8 cellular contexts compared by ENCODE assay signal in the genomic region with DNA sequence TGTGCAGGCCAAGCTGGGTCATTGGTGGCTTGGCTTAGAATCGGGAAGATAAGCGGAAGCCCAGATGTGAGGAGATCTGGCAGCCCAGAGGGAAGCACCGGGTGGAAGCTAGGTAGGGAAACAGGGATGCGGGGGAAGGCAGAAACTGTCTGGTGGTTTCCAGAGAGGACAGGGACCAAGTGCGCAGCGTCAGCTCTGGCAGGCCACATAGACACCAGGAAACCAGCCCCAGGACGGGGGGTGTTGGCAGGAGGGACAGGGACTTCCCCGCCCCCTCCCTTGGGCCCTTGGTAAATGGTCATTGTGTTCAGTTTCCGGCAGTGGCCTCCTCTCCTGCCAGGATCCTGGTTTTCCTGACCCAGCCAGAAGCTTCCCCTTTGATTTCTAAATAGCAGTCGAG. TPM values are rescaled to one million over a fixed set of nuclear protein-coding genes. Genes with fewer than 3 reads are reported as not detected.
DNase-seq lines count a peak whose midpoint lies in the region; ATAC-seq and TF ChIP-seq lines count a peak whose summit lies in the region.

No MANE protein-coding gene starts in this region.

- peak overlapping the region in 7 of 8 donors; percentile 37 to 95 (median 75) for H3K27ac Mint-ChIP-seq in CD8-positive, alpha-beta memory T cell

- TF ChIP-seq CTCF in adrenal gland (IDR thresholded peaks at IDR 0.05) (no peak), right atrium auricular region (IDR thresholded peaks at IDR 0.05) (no peak), psoas muscle (IDR thresholded peaks at IDR 0.05) (no peak), testis (IDR thresholded peaks at IDR 0.05) (no peak)

- peak overlapping the region in 6 of 7 donors; percentile 21 to 85 (median 60) for H3K4me3 Mint-ChIP-seq in CD8-positive, alpha-beta memory T cell

- no peaks in the 10 kb centered on the region for H3K36me3 ChIP-seq in CD8-positive, alpha-beta memory T cell (ENCODE audit: insufficient read depth, low read length)
- no peaks in the 10 kb centered on the region for H3K36me3 ChIP-seq in adrenal gland (replicated peaks in 1 of 2)
- H3K36me3 ChIP-seq in right atrium auricular region: no peaks in the 10 kb centered on the region
- H3K36me3 ChIP-seq in psoas muscle (ENCODE audit: insufficient read depth in 1 of 2, low read depth in 1 of 2): no peaks in the 10 kb centered on the region
- no peaks in the 10 kb centered on the region for H3K36me3 ChIP-seq in testis (ENCODE audit: low read depth, missing control alignments)

- no peak for DNase-seq in CD8-positive, alpha-beta memory T cell
- DNase-seq in adrenal gland (peak in 4 of 7 donors; percentile 54 to 86 (median 64)), right atrium auricular region (ENCODE audit: low spot score) (no peak), psoas muscle (peak; percentile 70 to 80), testis (no peak), COLO829 (ENCODE audit: low spot score) (no peak)

- ATAC-seq in psoas muscle (no peak), GM19455 (IDR thresholded peaks at IDR 0.05; ENCODE audit: unreplicated experiment) (no peak), GM21381 (IDR thresholded peaks at IDR 0.05; ENCODE audit: unreplicated experiment) (no peak)

- CTCF ChIA-PET in CD8-positive, alpha-beta memory T cell (lab: Charles Lee): interaction anchor here (0.7 to 25.9 kb wide), 6 partner anchors 13 to 29 kb away, joined by 3 to 521 read pairs (median 6); no protein-coding TSS in a partner anchor

- H3K27me3 ChIP-seq in CD8-positive, alpha-beta memory T cell (ENCODE audit: insufficient read depth, low read length, poor library complexity, severe bottlenecking): no peaks in the 10 kb centered on the region
- H3K27me3 ChIP-seq in adrenal gland (no peaks in the 10 kb centered on the region), right atrium auricular region (no peaks in the 10 kb centered on the region), psoas muscle (ENCODE audit: insufficient read depth in 3 of 3, low read length in 2 of 3) (no peaks in the 10 kb centered on the region), testis (no peaks in the 10 kb centered on the region)

- WGBS in adrenal gland, 4 donors: 50 to 63% (median 59%) methylated on average over 7 to 10 of the region's 10 CpGs
- 29 to 36% (median 29%) methylated on average over 10 of the region's 10 CpGs for WGBS in psoas muscle, 3 donors
- 51 to 54% methylated on average over 10 of the region's 10 CpGs for WGBS in testis, 2 donors

- no peak overlapping the region for H3K4me3 ChIP-seq in CD8-positive, alpha-beta memory T cell (ENCODE audit: low read length)
- H3K4me3 ChIP-seq in adrenal gland (peak overlapping the region in 1 of 4 donors; percentile 82), right atrium auricular region (peak overlapping the region; percentile 79 to 83), psoas muscle (peak overlapping the region; percentile 93), testis (no peak overlapping the region)

- peaks cover 62% of the 10 kb centered on the region for H3K4me1 ChIP-seq in CD8-positive, alpha-beta memory T cell (ENCODE audit: insufficient read depth, low read length)
- peaks cover 84 to 91% of the 10 kb centered on the region in 2 donors for H3K4me1 ChIP-seq in adrenal gland (replicated peaks in 1 of 2)
- peaks cover 2 to 89% of the 10 kb centered on the region in 2 donors for H3K4me1 ChIP-seq in right atrium auricular region
- peaks cover 79% of the 10 kb centered on the region for H3K4me1 ChIP-seq in psoas muscle
- H3K4me1 ChIP-seq in testis: peaks cover 54% of the 10 kb centered on the region

- TF ChIP-seq POLR2A in adrenal gland (IDR thresholded peaks at IDR 0.05) (peak in 1 of 2 donors; percentile 10), testis (IDR thresholded peaks at IDR 0.05) (no peak)

- intact Hi-C loops in adrenal gland (cut with DNase I) (no loop called here), psoas muscle (cut with DNase I) (no loop called here), testis (cut with DNase I; ENCODE audit: low total_unique reads) (no loop called here)

- POLR2A ChIA-PET in CD8-positive, alpha-beta memory T cell (lab: Charles Lee): interaction anchor here (0.9 to 2.6 kb wide), 3 partner anchors 8 to 25 kb away, joined by 3 to 5 read pairs (median 5); no protein-coding TSS in a partner anchor

- H3K27me3 Mint-ChIP-seq in CD8-positive, alpha-beta memory T cell: no peaks in the 10 kb centered on the region

- H3K9me3 Mint-ChIP-seq in CD8-positive, alpha-beta memory T cell: no peaks in the 10 kb centered on the region

- H3K4me1 Mint-ChIP-seq in CD8-positive, alpha-beta memory T cell: peaks cover 50 to 95% (median 60%) of the 10 kb centered on the region in 3 donors

- H3K9me3 ChIP-seq in CD8-positive, alpha-beta memory T cell (ENCODE audit: low read length): no peaks in the 10 kb centered on the region
- H3K9me3 ChIP-seq in adrenal gland (replicated peaks in 1 of 3) (no peaks in the 10 kb centered on the region), right atrium auricular region (no peaks in the 10 kb centered on the region), psoas muscle (no peaks in the 10 kb centered on the region), testis (no peaks in the 10 kb centered on the region)

- H3K36me3 Mint-ChIP-seq in CD8-positive, alpha-beta memory T cell: peaks cover 0 to 23% (median 0%) of the 10 kb centered on the region in 3 donors

- no peak overlapping the region for H3K27ac ChIP-seq in CD8-positive, alpha-beta memory T cell (ENCODE audit: low read depth, low read length)
- H3K27ac ChIP-seq in adrenal gland (peak overlapping the region; percentile 4 to 96 (median 85)), right atrium auricular region (peak overlapping the region; percentile 89 to 94), psoas muscle (peak overlapping the region; percentile 90), testis (peak overlapping the region in 1 of 2 donors; percentile 69)

RNA-seq across cellular contexts. Expression of a gene that starts 2.0 kb away (rescaled TPM):
- 10 to 100 TPM; 59.1 to 67.8 TPM for total RNA-seq in CD8-positive, alpha-beta memory T cell
- polyA plus RNA-seq in CD8-positive, alpha-beta memory T cell: 78.0 TPM
- total RNA-seq in adrenal gland (100 to 1,000 TPM in 1 of 8 donors, 10 to 100 TPM in 7; 38.9 to 104 (median 67.5) TPM), right atrium auricular region (10 to 100 TPM; 26.7 to 30.1 TPM), psoas muscle (10 to 100 TPM; 13.3 to 64.6 (median 21.4) TPM), testis (10 to 100 TPM; 32.5 to 42.4 TPM)
- polyA plus RNA-seq in adrenal gland (100 to 1,000 TPM in 1 of 3 donors, 10 to 100 TPM in 2; 21.3 to 170 (median 97.8) TPM), psoas muscle (10 to 100 TPM; 12.3 to 21.1 (median 17.2) TPM), testis (ENCODE audit: insufficient read depth, low read depth, low replicate concordance) (23.0 TPM)

RNA-seq across cellular contexts. Expression of a gene that starts 44.7 kb away (rescaled TPM):
- total RNA-seq in CD8-positive, alpha-beta memory T cell: 1 to 10 TPM; 1.8 to 2.6 TPM
- not detected for polyA plus RNA-seq in CD8-positive, alpha-beta memory T cell
- total RNA-seq in adrenal gland: 10 to 100 TPM; 14.9 to 67.5 (median 39.7) TPM
- polyA plus RNA-seq in adrenal gland: 10 to 100 TPM in 2 of 3 donors, 1 to 10 TPM in 1; 6.7 to 29.0 (median 18.9) TPM
- total RNA-seq in right atrium auricular region: 10 to 100 TPM; 15.5 to 16.8 TPM
- total RNA-seq in psoas muscle: 1 to 10 TPM; 2.0 to 4.4 (median 3.3) TPM
- 1 to 10 TPM; 1.6 to 2.9 (median 2.7) TPM for polyA plus RNA-seq in psoas muscle
- total RNA-seq in testis: 10 to 100 TPM in 1 of 2 donors, 1 to 10 TPM in 1; 5.6 to 11.2 TPM
- 4.0 TPM for polyA plus RNA-seq in testis (ENCODE audit: insufficient read depth, low read depth, low replicate concordance)

RNA-seq across cellular contexts. Expression of a gene that starts 57.3 kb away (rescaled TPM):
- 1 to 10 TPM; 1.1 to 1.2 TPM for total RNA-seq in CD8-positive, alpha-beta memory T cell
- not detected for polyA plus RNA-seq in CD8-positive, alpha-beta memory T cell
- total RNA-seq in adrenal gland (1 to 10 TPM in 5 of 8 donors, under 1 TPM in 2, not detected in 1; 0.28 to 6.1 (median 1.6) TPM), right atrium auricular region (1 to 10 TPM in 1 of 2 donors, under 1 TPM in 1; 0.94 to 1.9 TPM), psoas muscle (1 to 10 TPM in 1 of 4 donors, under 1 TPM in 3; 0.34 to 2.0 (median 0.63) TPM), testis (1 to 10 TPM; 2.4 to 2.6 TPM)
- polyA plus RNA-seq in adrenal gland (1 to 10 TPM in 2 of 3 donors, under 1 TPM in 1; 0.27 to 2.7 (median 2.4) TPM), psoas muscle (under 1 TPM; 0.10 to 0.61 (median 0.21) TPM), testis (ENCODE audit: insufficient read depth, low read depth, low replicate concordance) (2.1 TPM)

Comparison
In these comparisons a context has a peak if more than half of its experiments do, and no peak if none do; other contexts are left out.
1. DNase-seq: peak in adrenal gland (4 of 7) and psoas muscle (2 of 2); none in CD8-positive, alpha-beta memory T cell (0 of 5), right atrium auricular region (single experiment), testis (single experiment) and COLO829 (single experiment).
2. H3K4me3 ChIP-seq: peak in right atrium auricular region (2 of 2) and psoas muscle (single experiment); none in CD8-positive, alpha-beta memory T cell (single experiment) and testis (0 of 2).